Comparison of ENCODE assay signal across 23 cellular contexts in the genomic region with DNA sequence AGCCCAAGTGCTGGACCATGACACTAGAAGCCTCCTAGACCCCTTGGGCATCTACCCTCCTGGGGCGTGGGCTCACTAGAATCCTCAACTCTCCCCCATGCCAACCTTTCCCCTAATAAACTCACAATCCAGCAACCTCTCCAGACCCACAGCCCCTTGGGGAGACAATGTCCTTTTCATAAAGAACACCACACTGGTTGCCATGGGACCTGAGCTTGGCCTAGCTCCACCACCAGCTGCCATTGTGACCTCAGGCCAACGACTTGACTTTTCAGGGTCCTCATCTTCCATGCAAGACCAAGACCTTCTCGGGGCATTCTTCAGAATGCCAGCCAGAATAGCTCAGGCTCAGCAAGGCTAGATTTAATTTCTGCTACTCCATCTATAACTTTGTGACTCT.
"Had no signal": no experiment of that assay in that cellular context is flagged by ENCODE, and none has a peak within 500 bp of the region (broad histone marks: within the 10 kb centered on the region; RNA-seq: fewer than 3 reads in every experiment).

No MANE protein-coding gene starts in this region.

- H3K27me3 ChIP-seq: MG63, SJCRH30 had no signal

- DNase-seq: IMR-90, Karpas-422, KG1, MG63, NCI-H1092, NCI-H1105 treated with DMSO at 0.1 percent for 48 hours, NCI-H1417 treated with DMSO at 0.1 percent for 48 hours, NCI-H146, NCI-H1694 treated with DMSO at 0.1 percent for 48 hours, NCI-H2029, NCI-H2081 treated with DMSO at 0.1 percent for 48 hours, NCI-H2171, NCI-H226, NCI-H446, NCI-H510A, NCI-H524 treated with DMSO at 0.1 percent for 48 hours, NCI-H69, NCI-H774, SHP77 treated with DMSO at 0.1 percent for 48 hours, SJCRH30 had no signal

- FAIRE-seq: HepG2 had no signal

- ATAC-seq: SK-N-SH treated with all-trans-retinoic acid at 6 μM for 48 hours had no signal

- H3K4me3 ChIP-seq: MG63, SJCRH30 had no signal

- H3K4me1 ChIP-seq: SJCRH30 had no signal

- H3K36me3 ChIP-seq: MG63, SJCRH30 had no signal

- H3K27ac ChIP-seq: RWPE1, SJCRH30 had no signal

- H3K9me3 ChIP-seq: MG63, SJCRH30 had no signal
